Comparison of ENCODE assay signal across 1 cellular context in the genomic region with DNA sequence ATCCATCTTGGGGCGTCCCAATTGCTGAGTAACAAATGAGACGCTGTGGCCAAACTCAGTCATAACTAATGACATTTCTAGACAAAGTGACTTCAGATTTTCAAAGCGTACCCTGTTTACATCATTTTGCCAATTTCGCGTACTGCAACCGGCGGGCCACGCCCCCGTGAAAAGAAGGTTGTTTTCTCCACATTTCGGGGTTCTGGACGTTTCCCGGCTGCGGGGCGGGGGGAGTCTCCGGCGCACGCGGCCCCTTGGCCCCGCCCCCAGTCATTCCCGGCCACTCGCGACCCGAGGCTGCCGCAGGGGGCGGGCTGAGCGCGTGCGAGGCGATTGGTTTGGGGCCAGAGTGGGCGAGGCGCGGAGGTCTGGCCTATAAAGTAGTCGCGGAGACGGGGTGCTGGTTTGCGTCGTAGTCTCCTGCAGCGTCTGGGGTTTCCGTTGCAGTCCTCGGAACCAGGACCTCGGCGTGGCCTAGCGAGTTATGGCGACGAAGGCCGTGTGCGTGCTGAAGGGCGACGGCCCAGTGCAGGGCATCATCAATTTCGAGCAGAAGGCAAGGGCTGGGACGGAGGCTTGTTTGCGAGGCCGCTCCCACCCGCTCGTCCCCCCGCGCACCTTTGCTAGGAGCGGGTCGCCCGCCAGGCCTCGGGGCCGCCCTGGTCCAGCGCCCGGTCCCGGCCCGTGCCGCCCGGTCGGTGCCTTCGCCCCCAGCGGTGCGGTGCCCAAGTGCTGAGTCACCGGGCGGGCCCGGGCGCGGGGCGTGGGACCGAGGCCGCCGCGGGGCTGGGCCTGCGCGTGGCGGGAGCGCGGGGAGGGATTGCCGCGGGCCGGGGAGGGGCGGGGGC.
TF ChIP-seq lines count a peak whose summit lies in the region.

TSS of gene SOD1 (plus strand) at position 408 of the 848 bp plus-strand sequence. CDS start at position 485, 77 bp downstream.

TF ChIP-seq in HepG2, 621 proteins besides CTCF, POLR2A, EP300 and RAD21 (continued from another document and continues in another):
- TF ChIP-seq, protein P1, sequence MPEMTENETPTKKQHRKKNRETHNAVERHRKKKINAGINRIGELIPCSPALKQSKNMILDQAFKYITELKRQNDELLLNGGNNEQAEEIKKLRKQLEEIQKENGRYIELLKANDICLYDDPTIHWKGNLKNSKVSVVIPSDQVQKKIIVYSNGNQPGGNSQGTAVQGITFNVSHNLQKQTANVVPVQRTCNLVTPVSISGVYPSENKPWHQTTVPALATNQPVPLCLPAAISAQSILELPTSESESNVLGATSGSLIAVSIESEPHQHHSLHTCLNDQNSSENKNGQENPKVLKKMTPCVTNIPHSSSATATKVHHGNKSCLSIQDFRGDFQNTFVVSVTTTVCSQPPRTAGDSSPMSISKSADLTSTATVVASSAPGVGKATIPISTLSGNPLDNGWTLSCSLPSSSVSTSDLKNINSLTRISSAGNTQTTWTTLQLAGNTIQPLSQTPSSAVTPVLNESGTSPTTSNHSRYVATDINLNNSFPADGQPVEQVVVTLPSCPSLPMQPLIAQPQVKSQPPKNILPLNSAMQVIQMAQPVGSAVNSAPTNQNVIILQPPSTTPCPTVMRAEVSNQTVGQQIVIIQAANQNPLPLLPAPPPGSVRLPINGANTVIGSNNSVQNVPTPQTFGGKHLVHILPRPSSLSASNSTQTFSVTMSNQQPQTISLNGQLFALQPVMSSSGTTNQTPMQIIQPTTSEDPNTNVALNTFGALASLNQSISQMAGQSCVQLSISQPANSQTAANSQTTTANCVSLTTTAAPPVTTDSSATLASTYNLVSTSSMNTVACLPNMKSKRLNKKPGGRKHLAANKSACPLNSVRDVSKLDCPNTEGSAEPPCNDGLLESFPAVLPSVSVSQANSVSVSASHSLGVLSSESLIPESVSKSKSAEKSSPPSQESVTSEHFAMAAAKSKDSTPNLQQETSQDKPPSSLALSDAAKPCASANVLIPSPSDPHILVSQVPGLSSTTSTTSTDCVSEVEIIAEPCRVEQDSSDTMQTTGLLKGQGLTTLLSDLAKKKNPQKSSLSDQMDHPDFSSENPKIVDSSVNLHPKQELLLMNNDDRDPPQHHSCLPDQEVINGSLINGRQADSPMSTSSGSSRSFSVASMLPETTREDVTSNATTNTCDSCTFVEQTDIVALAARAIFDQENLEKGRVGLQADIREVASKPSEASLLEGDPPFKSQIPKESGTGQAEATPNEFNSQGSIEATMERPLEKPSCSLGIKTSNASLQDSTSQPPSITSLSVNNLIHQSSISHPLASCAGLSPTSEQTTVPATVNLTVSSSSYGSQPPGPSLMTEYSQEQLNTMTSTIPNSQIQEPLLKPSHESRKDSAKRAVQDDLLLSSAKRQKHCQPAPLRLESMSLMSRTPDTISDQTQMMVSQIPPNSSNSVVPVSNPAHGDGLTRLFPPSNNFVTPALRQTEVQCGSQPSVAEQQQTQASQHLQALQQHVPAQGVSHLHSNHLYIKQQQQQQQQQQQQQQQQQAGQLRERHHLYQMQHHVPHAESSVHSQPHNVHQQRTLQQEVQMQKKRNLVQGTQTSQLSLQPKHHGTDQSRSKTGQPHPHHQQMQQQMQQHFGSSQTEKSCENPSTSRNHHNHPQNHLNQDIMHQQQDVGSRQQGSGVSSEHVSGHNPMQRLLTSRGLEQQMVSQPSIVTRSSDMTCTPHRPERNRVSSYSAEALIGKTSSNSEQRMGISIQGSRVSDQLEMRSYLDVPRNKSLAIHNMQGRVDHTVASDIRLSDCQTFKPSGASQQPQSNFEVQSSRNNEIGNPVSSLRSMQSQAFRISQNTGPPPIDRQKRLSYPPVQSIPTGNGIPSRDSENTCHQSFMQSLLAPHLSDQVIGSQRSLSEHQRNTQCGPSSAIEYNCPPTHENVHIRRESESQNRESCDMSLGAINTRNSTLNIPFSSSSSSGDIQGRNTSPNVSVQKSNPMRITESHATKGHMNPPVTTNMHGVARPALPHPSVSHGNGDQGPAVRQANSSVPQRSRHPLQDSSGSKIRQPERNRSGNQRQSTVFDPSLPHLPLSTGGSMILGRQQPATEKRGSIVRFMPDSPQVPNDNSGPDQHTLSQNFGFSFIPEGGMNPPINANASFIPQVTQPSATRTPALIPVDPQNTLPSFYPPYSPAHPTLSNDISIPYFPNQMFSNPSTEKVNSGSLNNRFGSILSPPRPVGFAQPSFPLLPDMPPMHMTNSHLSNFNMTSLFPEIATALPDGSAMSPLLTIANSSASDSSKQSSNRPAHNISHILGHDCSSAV (CRISPR knock-in tag; IDR thresholded peaks at IDR 0.05; ENCODE audit: borderline replicate concordance) = no peak
- no peak; the same call in 1 of the 2 replicates for TF ChIP-seq ZNF224 (CRISPR knock-in tag; IDR thresholded peaks at IDR 0.05)
- no peak for TF ChIP-seq ZNF703 (CRISPR knock-in tag; IDR thresholded peaks at IDR 0.05; ENCODE audit: borderline replicate concordance)
- TF ChIP-seq SKIL (CRISPR knock-in tag; IDR thresholded peaks at IDR 0.05; ENCODE audit: borderline replicate concordance) = peak; percentile 17; the same call in 1 of the 2 replicates
- no peak for TF ChIP-seq JUN (CRISPR knock-in tag; IDR thresholded peaks at IDR 0.05)
- peak; percentile 91; the same call in 1 of the 2 replicates for TF ChIP-seq ZNF557 (CRISPR knock-in tag; IDR thresholded peaks at IDR 0.05)
- TF ChIP-seq, protein P2, sequence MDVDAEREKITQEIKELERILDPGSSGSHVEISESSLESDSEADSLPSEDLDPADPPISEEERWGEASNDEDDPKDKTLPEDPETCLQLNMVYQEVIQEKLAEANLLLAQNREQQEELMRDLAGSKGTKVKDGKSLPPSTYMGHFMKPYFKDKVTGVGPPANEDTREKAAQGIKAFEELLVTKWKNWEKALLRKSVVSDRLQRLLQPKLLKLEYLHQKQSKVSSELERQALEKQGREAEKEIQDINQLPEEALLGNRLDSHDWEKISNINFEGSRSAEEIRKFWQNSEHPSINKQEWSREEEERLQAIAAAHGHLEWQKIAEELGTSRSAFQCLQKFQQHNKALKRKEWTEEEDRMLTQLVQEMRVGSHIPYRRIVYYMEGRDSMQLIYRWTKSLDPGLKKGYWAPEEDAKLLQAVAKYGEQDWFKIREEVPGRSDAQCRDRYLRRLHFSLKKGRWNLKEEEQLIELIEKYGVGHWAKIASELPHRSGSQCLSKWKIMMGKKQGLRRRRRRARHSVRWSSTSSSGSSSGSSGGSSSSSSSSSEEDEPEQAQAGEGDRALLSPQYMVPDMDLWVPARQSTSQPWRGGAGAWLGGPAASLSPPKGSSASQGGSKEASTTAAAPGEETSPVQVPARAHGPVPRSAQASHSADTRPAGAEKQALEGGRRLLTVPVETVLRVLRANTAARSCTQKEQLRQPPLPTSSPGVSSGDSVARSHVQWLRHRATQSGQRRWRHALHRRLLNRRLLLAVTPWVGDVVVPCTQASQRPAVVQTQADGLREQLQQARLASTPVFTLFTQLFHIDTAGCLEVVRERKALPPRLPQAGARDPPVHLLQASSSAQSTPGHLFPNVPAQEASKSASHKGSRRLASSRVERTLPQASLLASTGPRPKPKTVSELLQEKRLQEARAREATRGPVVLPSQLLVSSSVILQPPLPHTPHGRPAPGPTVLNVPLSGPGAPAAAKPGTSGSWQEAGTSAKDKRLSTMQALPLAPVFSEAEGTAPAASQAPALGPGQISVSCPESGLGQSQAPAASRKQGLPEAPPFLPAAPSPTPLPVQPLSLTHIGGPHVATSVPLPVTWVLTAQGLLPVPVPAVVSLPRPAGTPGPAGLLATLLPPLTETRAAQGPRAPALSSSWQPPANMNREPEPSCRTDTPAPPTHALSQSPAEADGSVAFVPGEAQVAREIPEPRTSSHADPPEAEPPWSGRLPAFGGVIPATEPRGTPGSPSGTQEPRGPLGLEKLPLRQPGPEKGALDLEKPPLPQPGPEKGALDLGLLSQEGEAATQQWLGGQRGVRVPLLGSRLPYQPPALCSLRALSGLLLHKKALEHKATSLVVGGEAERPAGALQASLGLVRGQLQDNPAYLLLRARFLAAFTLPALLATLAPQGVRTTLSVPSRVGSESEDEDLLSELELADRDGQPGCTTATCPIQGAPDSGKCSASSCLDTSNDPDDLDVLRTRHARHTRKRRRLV (CRISPR knock-in tag; IDR thresholded peaks at IDR 0.05) = peak; percentile 82
- peak; percentile 81; the same call in 1 of the 2 replicates for TF ChIP-seq GATA4 (IDR thresholded peaks at IDR 0.05; ENCODE audit: borderline replicate concordance, low read depth)
- no peak for TF ChIP-seq EZH2 (conservative IDR thresholded peaks at IDR 0.05; ENCODE audit: low read depth, low read length)
- no peak for TF ChIP-seq ZBTB1 (CRISPR knock-in tag; IDR thresholded peaks at IDR 0.05; ENCODE audit: borderline replicate concordance)
- TF ChIP-seq ESRRA (CRISPR knock-in tag; IDR thresholded peaks at IDR 0.05; ENCODE audit: low read depth) = no peak; the same call in 1 of the 2 replicates
- TF ChIP-seq BRD4 (CRISPR knock-in tag; IDR thresholded peaks at IDR 0.05) = peak; percentile 49; the same call in 1 of the 2 replicates
- peak; percentile 94 for TF ChIP-seq TAF1 (CRISPR knock-in tag; IDR thresholded peaks at IDR 0.05)
- TF ChIP-seq HNF4A (CRISPR knock-in tag; IDR thresholded peaks at IDR 0.05) = no peak
- TF ChIP-seq ZNF792 (CRISPR knock-in tag; IDR thresholded peaks at IDR 0.05) = no peak; the same call in none of the 2 replicates
- peak; percentile 68; the same call in 1 of the 2 replicates for TF ChIP-seq HNRNPL (IDR thresholded peaks at IDR 0.05; ENCODE audit: low read depth, low read length)
- TF ChIP-seq NR2C2 (CRISPR knock-in tag; IDR thresholded peaks at IDR 0.05; ENCODE audit: borderline replicate concordance) = peak; percentile 47; the same call in 1 of the 2 replicates
- TF ChIP-seq ZNF362 (CRISPR knock-in tag; IDR thresholded peaks at IDR 0.05; ENCODE audit: borderline replicate concordance) = no peak; the same call in 1 of the 2 replicates
- 0 out of 2 replicates have a peak, but pooled peaks have one; percentile 50 for TF ChIP-seq XBP1 (CRISPR knock-in tag; IDR thresholded peaks at IDR 0.05)
- no peak for TF ChIP-seq ZNF468 (CRISPR knock-in tag; IDR thresholded peaks at IDR 0.05)
- no peak for TF ChIP-seq ATRX (CRISPR knock-in tag; IDR thresholded peaks at IDR 0.05; ENCODE audit: borderline replicate concordance)
- TF ChIP-seq PHB2 (IDR thresholded peaks at IDR 0.05; ENCODE audit: partially characterized antibody) = no peak
- no peak for TF ChIP-seq ZNF782 (CRISPR knock-in tag; IDR thresholded peaks at IDR 0.05; ENCODE audit: borderline replicate concordance)
- TF ChIP-seq SP1 (IDR thresholded peaks at IDR 0.05) = no peak
- TF ChIP-seq SP1 (CRISPR knock-in tag; IDR thresholded peaks at IDR 0.05) = peak; percentile 92
- no peak; the same call in 1 of the 2 replicates for TF ChIP-seq JUND (CRISPR knock-in tag; IDR thresholded peaks at IDR 0.05)
- no peak for TF ChIP-seq TOE1 (CRISPR knock-in tag; IDR thresholded peaks at IDR 0.05)
- TF ChIP-seq ZNF552 (CRISPR knock-in tag; IDR thresholded peaks at IDR 0.05; ENCODE audit: borderline replicate concordance) = peak; percentile 94
- no peak for TF ChIP-seq ZNF367 (CRISPR knock-in tag; IDR thresholded peaks at IDR 0.05; ENCODE audit: borderline replicate concordance)
- no peak for TF ChIP-seq ZNF281 (CRISPR knock-in tag; IDR thresholded peaks at IDR 0.05; ENCODE audit: borderline replicate concordance)
- no peak; the same call in 1 of the 2 replicates for TF ChIP-seq GLMP (CRISPR knock-in tag; IDR thresholded peaks at IDR 0.05; ENCODE audit: borderline replicate concordance)
